10 cellular contexts compared by ENCODE assay signal in the genomic region with DNA sequence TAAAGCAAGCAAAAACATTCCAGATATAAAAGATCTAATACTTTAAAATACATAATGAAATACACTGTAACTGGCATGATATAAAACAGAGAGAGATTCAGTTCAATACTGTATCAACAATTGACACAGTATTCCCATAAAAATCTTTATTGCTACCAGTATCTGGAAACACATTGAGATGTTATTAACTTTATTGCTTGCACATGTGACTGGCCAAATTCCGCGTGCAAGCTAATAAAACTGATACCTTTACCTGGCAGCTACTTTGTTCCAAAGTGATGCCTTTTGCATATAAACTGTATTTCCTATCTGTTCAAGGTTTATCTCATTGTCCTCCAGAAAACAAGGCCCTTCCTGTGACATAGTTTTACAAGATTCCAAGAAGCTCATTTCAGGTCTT. TPM values are rescaled to one million over a fixed set of nuclear protein-coding genes. Genes with fewer than 3 reads are reported as not detected.
"Had no signal": no experiment of that assay in that cellular context is flagged by ENCODE, and none has a peak within 500 bp of the region (broad histone marks: within the 10 kb centered on the region; RNA-seq: fewer than 3 reads in every experiment).

No MANE protein-coding gene starts in this region.

- H3K4me1 ChIP-seq: HAP-1 had no signal

- DNase-seq: GM23248, GOT3, H7, HFFc6, IMR-90 had no signal

- H3K36me3 ChIP-seq: HAP-1 had no signal

- H2AFZ ChIP-seq: GM23248 had no signal

- ATAC-seq: HCT116, K562 had no signal

- H3K4me3 ChIP-seq: GM23248, HAP-1, K562 had no signal

- H3K27ac ChIP-seq: GM23248 had no signal

- H3K9me3 ChIP-seq: HAP-1 had no signal

RNA-seq across cellular contexts. Expression of a gene that starts 15.4 kb away (rescaled TPM):
- total RNA-seq: GM23248, H4, H7, HFFc6, HT-29, IMR-90 had no signal
- polyA plus RNA-seq: GM23248, IMR-90 had no signal

RNA-seq across cellular contexts. Expression of a gene that starts 17.1 kb away (rescaled TPM):
- total RNA-seq: GM23248, HFFc6, HT-29, IMR-90 had no signal
- polyA plus RNA-seq: GM23248, IMR-90, K562 had no signal

RNA-seq across cellular contexts. Expression of a gene that starts 56.4 kb away (rescaled TPM):
- total RNA-seq: GM23248, H4, H7, HFFc6, HT-29, IMR-90, K562 had no signal
- polyA plus RNA-seq: GM23248, IMR-90, K562 had no signal
